Comparison of ENCODE assay signal across 26 cellular contexts in genomic region chr2:23366720-23367119, GRCh38. TPM values are rescaled to one million over a fixed set of nuclear protein-coding genes. Genes with fewer than 3 reads are reported as not detected.
DNase-seq lines count a peak whose midpoint lies in the region; ATAC-seq, FAIRE-seq and TF ChIP-seq lines count a peak whose summit lies in the region.
"Had no signal": no experiment of that assay in that cellular context is flagged by ENCODE, and none has a peak within 500 bp of the region (broad histone marks: within the 10 kb centered on the region; RNA-seq: fewer than 3 reads in every experiment).

No MANE protein-coding gene starts in this region.

- POLR2A ChIA-PET in HepG2 (lab: Yijun Ruan, JAX): no interaction called here

- in situ Hi-C loops in SK-MEL-5 (cut with HindIII; ENCODE audit: low pct_unique_long_range_greater_than_20kb, low sequenced_read_pairs) (no loop called here), HepG2 (cut with HindIII; ENCODE audit: extremely low pct_ligation_motif_present, low pct_unique_long_range_greater_than_20kb) (no loop called here), G401 (cut with HindIII; ENCODE audit: low sequenced_read_pairs) (no loop called here)

- H3K9ac ChIP-seq in HepG2 (ENCODE audit: insufficient read depth, low read depth, low read length): no peak overlapping the region

- CTCF ChIA-PET in Calu3 (lab: Charles Lee): interaction anchor here (0.6 to 1.1 kb wide), 4 partner anchors 20 to 718 kb away, joined by 3 to 4 read pairs (median 4); partner anchors contain the start of gene TP53I3
- CTCF ChIA-PET in HepG2 (lab: Yijun Ruan, JAX; ENCODE audit: low intra/inter-chr PET ratio, low total read pairs): no interaction called here

- H3K9me3 ChIP-seq in HepG2 (ENCODE audit: low read length): no peaks in the 10 kb centered on the region
- H3K9me3 ChIP-seq: heart right ventricle had no signal

- TF ChIP-seq EP300 in HepG2 (IDR thresholded peaks at IDR 0.05; ENCODE audit: low read depth in 2 of 2, low read length in 2 of 2): no peak
- no peak for TF ChIP-seq EP300 in HepG2 (CRISPR knock-in tag; IDR thresholded peaks at IDR 0.05; ENCODE audit: borderline replicate concordance)

- TF ChIP-seq CTCF in Calu3 (IDR thresholded peaks at IDR 0.05; ENCODE audit: unreplicated experiment): no peak
- TF ChIP-seq CTCF in HepG2 (CRISPR knock-in tag; IDR thresholded peaks at IDR 0.05): no peak

- no TSS peak for BruUV-seq in Calu3 (replicated peaks; lab: Mats Ljungman, UMichigan)
- BruUV-seq in HepG2 (replicated peaks; lab: Mats Ljungman, UMichigan): no TSS peak

- H3K27me3 ChIP-seq in HepG2 (ENCODE audit: control insufficient read depth in 1 of 2, insufficient read depth in 2 of 2, low read length in 2 of 2): no peaks in the 10 kb centered on the region; a peak in 1 of 5 replicates

- H3K4me1 ChIP-seq in HepG2 (ENCODE audit: insufficient read depth, low read length): no peaks in the 10 kb centered on the region
- H3K4me1 ChIP-seq: heart right ventricle had no signal

- no peaks in the 10 kb centered on the region for H3K36me3 Mint-ChIP-seq in Calu3 (ENCODE audit: insufficient read depth, unreplicated experiment)
- H3K36me3 Mint-ChIP-seq: naive thymus-derived CD4-positive, alpha-beta T cell; stimulated activated effector memory CD8-positive, alpha-beta T cell treated with anti-CD3 and anti-CD28 coated beads, Interleukin-12 subunit alpha, Interleukin-12 subunit beta, amount 100 ng/mL, for 72 hours had no signal

- no peaks in the 10 kb centered on the region for H3K9me3 Mint-ChIP-seq in Calu3 (ENCODE audit: low read depth, unreplicated experiment)
- H3K9me3 Mint-ChIP-seq: naive thymus-derived CD4-positive, alpha-beta T cell had no signal

- TF ChIP-seq RAD21 in HepG2 (CRISPR knock-in tag; IDR thresholded peaks at IDR 0.05): no peak

- intact Hi-C loops in Calu3 (cut with micrococcal nuclease; ENCODE audit: unreplicated experiment): loop anchor here (2.0 to 10.0 kb wide), 2 partner anchors 200 to 398 kb away; no protein-coding TSS in a partner anchor
- intact Hi-C loops in HepG2 (cut with micrococcal nuclease; ENCODE audit: unreplicated experiment): no loop called here

- H3K79me2 ChIP-seq in HepG2 (ENCODE audit: insufficient read depth, low read length): no peaks in the 10 kb centered on the region

- ATAC-seq in HepG2 (no peak), GM18520 (IDR thresholded peaks at IDR 0.05; ENCODE audit: unreplicated experiment) (no peak)
- ATAC-seq: heart right ventricle; naive thymus-derived CD4-positive, alpha-beta T cell; Right ventricle myocardium inferior; stimulated activated effector memory CD8-positive, alpha-beta T cell treated with anti-CD3 and anti-CD28 coated beads, Interleukin-12 subunit alpha, Interleukin-12 subunit beta, amount 100 ng/mL, for 72 hours had no signal

- TF ChIP-seq POLR2A in HepG2 (IDR thresholded peaks at IDR 0.05; ENCODE audit: insufficient read depth in 1 of 2, low read depth in 2 of 2, low read length in 2 of 2): no peak

- H3K27ac Mint-ChIP-seq in Calu3 (ENCODE audit: unreplicated experiment): peak overlapping the region; percentile 32
- H3K27ac Mint-ChIP-seq: IgD-negative memory B cell; stimulated activated effector memory CD8-positive, alpha-beta T cell treated with anti-CD3 and anti-CD28 coated beads, Interleukin-12 subunit alpha, Interleukin-12 subunit beta, amount 100 ng/mL, for 72 hours had no signal

- WGBS in HepG2 (ENCODE audit: low lambda C conversion rate): 26% methylated on average over 9 of the region's 9 CpGs

- H3K4me2 ChIP-seq in HepG2 (ENCODE audit: low read depth, low read length): no peak overlapping the region

- H3K27ac ChIP-seq in HepG2 (ENCODE audit: extremely low read length, insufficient read depth, low read length): no peak overlapping the region
- H3K27ac ChIP-seq: dorsolateral prefrontal cortex, heart right ventricle had no signal

- H3K36me3 ChIP-seq in HepG2 (replicated peaks in 1 of 2; ENCODE audit: control insufficient read depth in 1 of 2, insufficient read depth in 2 of 2, low read length in 2 of 2): no peaks in the 10 kb centered on the region
- H3K36me3 ChIP-seq: heart right ventricle had no signal

- H2AFZ ChIP-seq in HepG2 (ENCODE audit: low read length): no peak overlapping the region

- H3K4me1 Mint-ChIP-seq in Calu3 (ENCODE audit: low read depth, unreplicated experiment): peaks cover 15% of the 10 kb centered on the region
- H3K4me1 Mint-ChIP-seq: stimulated activated effector memory CD8-positive, alpha-beta T cell treated with anti-CD3 and anti-CD28 coated beads, Interleukin-12 subunit alpha, Interleukin-12 subunit beta, amount 100 ng/mL, for 72 hours had no signal

- no peaks in the 10 kb centered on the region for H4K20me1 ChIP-seq in HepG2 (ENCODE audit: insufficient read depth, low read length)

- H3K27me3 Mint-ChIP-seq in Calu3 (ENCODE audit: unreplicated experiment): peaks cover 18% of the 10 kb centered on the region

- H3K4me3 Mint-ChIP-seq in Calu3 (ENCODE audit: low read depth, unreplicated experiment): peak overlapping the region; percentile 47
- H3K4me3 Mint-ChIP-seq: IgD-negative memory B cell; naive thymus-derived CD4-positive, alpha-beta T cell; stimulated activated effector memory CD8-positive, alpha-beta T cell treated with anti-CD3 and anti-CD28 coated beads, Interleukin-12 subunit alpha, Interleukin-12 subunit beta, amount 100 ng/mL, for 72 hours had no signal

- no peak overlapping the region for H3K4me3 ChIP-seq in HepG2 (replicated peaks in 1 of 3; ENCODE audit: insufficient read depth in 1 of 3, low read depth in 2 of 3, low read length in 3 of 3)
- H3K4me3 ChIP-seq: dorsolateral prefrontal cortex, heart right ventricle had no signal

- no peak for DNase-seq in Calu3
- DNase-seq in M059J (ENCODE audit: low read depth): peak; percentile 20
- peak; percentile 40 for DNase-seq in SK-MEL-5 (ENCODE audit: low read depth, low spot score)
- DNase-seq in HepG2 (ENCODE audit: low spot score): no peak
- DNase-seq in foreskin melanocyte: no peak
- no peak for DNase-seq in Ammon's horn (ENCODE audit: low spot score)
- no peak for DNase-seq in G401 (ENCODE audit: low spot score)
- DNase-seq: activated CD4-positive, alpha-beta T cell treated with anti-CD3 and anti-CD28 coated beads, Interleukin-2, amount 50 U/mL, for 4 hours; activated CD4-positive, CD25-positive, alpha-beta regulatory T cell; activated naive CD4-positive, alpha-beta T cell treated with anti-CD3 and anti-CD28 coated beads, Interleukin-2, amount 50 U/mL, for 16 hours; anterior cingulate cortex; C1 segment of cervical spinal cord; dorsolateral prefrontal cortex; heart right ventricle; mesendoderm; MM.1S; NCI-H1694; NCI-H526 treated with DMSO at 0.1 percent for 48 hours; occipital lobe; T1000 had no signal

- FAIRE-seq in HepG2 (lab: Jason Lieb, UNC): no peak
- FAIRE-seq: urothelium cell line had no signal

TF ChIP-seq in HepG2, 621 proteins besides CTCF, POLR2A, EP300 and RAD21 (continues in another document):
- peak; percentile 46; the same call in 1 of the 2 replicates for TF ChIP-seq ZNF362 (CRISPR knock-in tag; IDR thresholded peaks at IDR 0.05; ENCODE audit: borderline replicate concordance)

RNA-seq across cellular contexts. Expression of gene KLHL29, which starts 18.3 kb away (rescaled TPM):
- total RNA-seq in Calu3 (2022) (11.9 and 12.4 TPM in 2 replicates), HepG2 (2016; rRNA removed; fragmentation: Illumina TruSeq; extraction: Trizol) (not detected in 2 replicates)
- 0.67 and 0.71 TPM in 2 replicates for total RNA-seq in M059J (2014; rRNA removed; shearing (Covaris generic))
- total RNA-seq in SK-MEL-5 (2014; rRNA removed; shearing (Covaris generic)): 5.5 and 6.4 TPM in 2 replicates
- 16.5 and 24.2 TPM in 2 replicates for polyA plus RNA-seq in SK-MEL-5 (2015; cell fraction: cytosol; rRNA removed)
- polyA plus RNA-seq in SK-MEL-5 (2015; cell fraction: nucleus; rRNA removed): 38.6 and 40.4 TPM in 2 replicates
- not detected in 2 replicates for total RNA-seq in HepG2 (2016; cell fraction: cytosol; rRNA removed; fragmentation: Illumina TruSeq; extraction: Trizol; ENCODE audit: low read depth)
- total RNA-seq in HepG2 (2016; cell fraction: insoluble cytoplasmic fraction; rRNA removed; fragmentation: Illumina TruSeq; extraction: Trizol): not detected in 2 replicates
- not detected in 2 replicates for total RNA-seq in HepG2 (2016; cell fraction: membrane; rRNA removed; fragmentation: Illumina TruSeq; extraction: Trizol)
- total RNA-seq in HepG2 (2016; cell fraction: nucleus; rRNA removed; fragmentation: Illumina TruSeq; extraction: Trizol): 0.12 TPM in 1 of 2 replicates, not detected in the other
- polyA plus RNA-seq in HepG2 (2011; rRNA removed): 0.01 and 0.03 TPM in 2 replicates
- polyA plus RNA-seq in HepG2 (2011; cell fraction: cytosol; rRNA removed): 0.01 TPM in 2 replicates
- polyA plus RNA-seq in HepG2 (2011; cell fraction: nucleus; rRNA removed): 0.03 and 0.11 TPM in 2 replicates
- 0.05 and 0.09 TPM in 2 replicates for polyA plus RNA-seq in HepG2 (2012)
- polyA plus RNA-seq in HepG2 (2016; cell fraction: cytosol; fragmentation: Illumina TruSeq; extraction: Trizol; ENCODE audit: low read depth): not detected in 2 replicates
- not detected in 2 replicates for polyA plus RNA-seq in HepG2 (2016; cell fraction: insoluble cytoplasmic fraction; fragmentation: Illumina TruSeq; extraction: Trizol; ENCODE audit: low read depth)
- polyA plus RNA-seq in HepG2 (2016; cell fraction: membrane; fragmentation: Illumina TruSeq; extraction: Trizol; ENCODE audit: low read depth): not detected in 2 replicates
- not detected in 2 replicates for polyA plus RNA-seq in HepG2 (2016; cell fraction: nucleus; fragmentation: Illumina TruSeq; extraction: Trizol; ENCODE audit: insufficient read depth, low read depth)
- 3.2 TPM in 1 of 2 replicates, not detected in the other for polyA minus RNA-seq in HepG2 (2011; rRNA and poly(A)+ RNA removed; ENCODE audit: low replicate concordance)
- polyA minus RNA-seq in HepG2 (2011; cell fraction: cytosol; rRNA and poly(A)+ RNA removed): 0.09 TPM in 1 of 2 replicates, not detected in the other
- not detected in 2 replicates for polyA minus RNA-seq in HepG2 (2011; cell fraction: nucleus; rRNA and poly(A)+ RNA removed)
- not detected in 2 replicates for total RNA-seq in G401 (2014; rRNA removed; shearing (Covaris generic))

Comparison
In these comparisons a context has a peak if more than half of its experiments do, and no peak if none do; other contexts are left out.
1. DNase-seq: peak in M059J (single experiment) and SK-MEL-5 (single experiment); none in Calu3 (single experiment), HepG2 (single experiment), foreskin melanocyte (single experiment), Ammon's horn (single experiment) and G401 (single experiment).